Comparison of ENCODE assay signal across 10 cellular contexts in the genomic region with DNA sequence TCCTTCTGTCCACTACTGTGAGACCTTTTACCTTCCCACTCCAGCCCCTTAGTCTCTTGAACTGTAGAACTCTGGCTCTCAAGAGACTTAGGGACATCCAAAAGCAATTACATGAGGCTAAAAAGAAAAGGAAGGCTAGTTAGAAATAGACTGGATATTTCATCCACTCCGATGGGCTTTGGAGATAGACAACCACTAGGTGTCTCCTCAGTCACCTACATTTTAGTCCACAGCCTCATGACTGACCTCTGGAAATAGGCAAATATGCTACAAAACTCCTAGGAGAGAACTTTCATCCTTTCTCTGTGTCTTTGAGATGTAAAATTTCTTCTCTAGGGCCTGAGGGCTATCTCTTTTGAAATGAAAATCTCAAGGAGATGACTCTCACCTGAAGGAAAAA. TPM values are rescaled to one million over a fixed set of nuclear protein-coding genes. Genes with fewer than 3 reads are reported as not detected.
DNase-seq lines count a peak whose midpoint lies in the region; ATAC-seq, FAIRE-seq and TF ChIP-seq lines count a peak whose summit lies in the region.
"Had no signal": no experiment of that assay in that cellular context is flagged by ENCODE, and none has a peak within 500 bp of the region (broad histone marks: within the 10 kb centered on the region; RNA-seq: fewer than 3 reads in every experiment).

No MANE protein-coding gene starts in this region.

- H2BK15ac ChIP-seq in H1 (ENCODE audit: low read length): no peak overlapping the region

- WGBS in H1 (ENCODE audit: extremely low coverage in 1 of 2, insufficient coverage in 1 of 2, insufficient read length in 1 of 2, insufficient replicate concordance in 2 of 2, low coverage in 1 of 2, low lambda C conversion rate in 2 of 2, missing lambda C conversion rate in 1 of 2), 2 experiments: 14% methylated on average over 1 of the region's 1 CpG; no CpG with 5 or more reads in 1 of the 2 experiments
- 56% methylated on average over 1 of the region's 1 CpG for WGBS in smooth muscle cell (ENCODE audit: low lambda C conversion rate)

- H3K27me3 ChIP-seq in H1 (replicated peaks in 1 of 4; ENCODE audit: control insufficient read depth in 3 of 4, extremely low read depth in 1 of 4, insufficient read depth in 3 of 4, low read length in 3 of 4) (no peaks in the 10 kb centered on the region), smooth muscle cell (ENCODE audit: low read depth) (no peaks in the 10 kb centered on the region)

- no peak overlapping the region for H3K4me3 Mint-ChIP-seq in activated CD8-positive, alpha-beta T cell treated with anti-CD3 and anti-CD28 coated beads, Interleukin-2, amount 10 ng/mL, durations not matched to agents 7 days and 5 days
- H3K4me3 Mint-ChIP-seq: stimulated activated effector memory CD8-positive, alpha-beta T cell treated with anti-CD3 and anti-CD28 coated beads, Interleukin-12 subunit alpha, Interleukin-12 subunit beta, amount 100 ng/mL, for 72 hours had no signal

- H3K14ac ChIP-seq in H1 (ENCODE audit: insufficient read length): no peak overlapping the region

- H3K56ac ChIP-seq in H1 (replicated peaks; ENCODE audit: insufficient read length, low read depth, low read length): no peak overlapping the region

- H4K5ac ChIP-seq in H1 (ENCODE audit: insufficient read length, low read depth, low read length): no peak overlapping the region

- H3K4me1 ChIP-seq in H1 (replicated peaks in 1 of 4; ENCODE audit: control insufficient read depth in 3 of 4, insufficient read depth in 4 of 4, low read length in 3 of 4) (peaks cover 0 to 3% (median 0%) of the 10 kb centered on the region in 4 experiments; a peak in 1 of 7 replicates), smooth muscle cell (ENCODE audit: low read depth) (no peaks in the 10 kb centered on the region)

- no peaks in the 10 kb centered on the region for H3K79me2 ChIP-seq in H1 (ENCODE audit: control insufficient read depth in 1 of 2, insufficient read depth in 2 of 2, low read length in 2 of 2)
- no peaks in the 10 kb centered on the region for H3K79me2 ChIP-seq in smooth muscle cell (ENCODE audit: low read depth)

- H3K4ac ChIP-seq in H1 (replicated peaks; ENCODE audit: insufficient read length, low read depth, low read length): no peak overlapping the region

- H3K18ac ChIP-seq in H1 (ENCODE audit: extremely low read depth, low read length): no peak overlapping the region

- H3K9me3 ChIP-seq in H1 (ENCODE audit: insufficient read depth in 2 of 2, low read depth in 1 of 2, low read length in 1 of 2) (no peaks in the 10 kb centered on the region), smooth muscle cell (replicated peaks; ENCODE audit: low read depth) (no peaks in the 10 kb centered on the region)

- H4K91ac ChIP-seq in H1 (replicated peaks; ENCODE audit: insufficient read length, low read length): no peak overlapping the region

- no peak overlapping the region for H3K27ac Mint-ChIP-seq in activated CD8-positive, alpha-beta T cell treated with anti-CD3 and anti-CD28 coated beads, Interleukin-2, amount 10 ng/mL, durations not matched to agents 7 days and 5 days
- H3K27ac Mint-ChIP-seq: stimulated activated effector memory CD8-positive, alpha-beta T cell treated with anti-CD3 and anti-CD28 coated beads, Interleukin-12 subunit alpha, Interleukin-12 subunit beta, amount 100 ng/mL, for 72 hours had no signal

- H4K20me1 ChIP-seq in H1 (replicated peaks in 1 of 2; ENCODE audit: control insufficient read depth in 1 of 2, insufficient read depth in 2 of 2, low read length in 2 of 2): no peaks in the 10 kb centered on the region
- no peaks in the 10 kb centered on the region for H4K20me1 ChIP-seq in smooth muscle cell (ENCODE audit: low read depth)

- H3K36me3 ChIP-seq in H1 (ENCODE audit: control insufficient read depth in 2 of 4, insufficient read depth in 4 of 4, low read length in 3 of 4) (no peaks in the 10 kb centered on the region), smooth muscle cell (ENCODE audit: low read depth) (no peaks in the 10 kb centered on the region)

- no peak for FAIRE-seq in H1 (lab: Jason Lieb, UNC)

- no peak overlapping the region for H2BK5ac ChIP-seq in H1 (ENCODE audit: low read depth, low read length)

- no peak overlapping the region for H2BK12ac ChIP-seq in H1 (ENCODE audit: low read depth, low read length)

- H3F3A ChIP-seq in smooth muscle cell (ENCODE audit: low read depth): no peaks in the 10 kb centered on the region

- no peak for TF ChIP-seq POLR2A in NB4 (IDR thresholded peaks at IDR 0.05; ENCODE audit: extremely low read depth, insufficient read length)
- TF ChIP-seq POLR2A in H1 (IDR thresholded peaks at IDR 0.05; ENCODE audit: control extremely low read depth in 1 of 2, low read depth in 2 of 2, low read length in 2 of 2): no peak

- H3K27ac ChIP-seq in H1 (ENCODE audit: low read depth, low read length) (no peak overlapping the region), smooth muscle cell (ENCODE audit: low read depth) (no peak overlapping the region)
- H3K27ac ChIP-seq: HL-60 had no signal

- no peaks in the 10 kb centered on the region for H3K27me3 Mint-ChIP-seq in activated CD8-positive, alpha-beta T cell treated with anti-CD3 and anti-CD28 coated beads, Interleukin-2, amount 10 ng/mL, durations not matched to agents 7 days and 5 days (ENCODE audit: low read depth)

- ATAC-seq in activated CD8-positive, alpha-beta T cell treated with anti-CD3 and anti-CD28 coated beads, Interleukin-2, amount 10 ng/mL, durations not matched to agents 7 days and 5 days: no peak
- ATAC-seq: stimulated activated effector memory CD8-positive, alpha-beta T cell treated with anti-CD3 and anti-CD28 coated beads, Interleukin-12 subunit alpha, Interleukin-12 subunit beta, amount 100 ng/mL, for 72 hours had no signal

- H3K4me3 ChIP-seq in NB4 (ENCODE audit: low read depth, low read length) (no peak overlapping the region), H1 (ENCODE audit: extremely low read depth in 1 of 4, insufficient read depth in 2 of 4, low read depth in 3 of 4, low read length in 4 of 4) (no peak overlapping the region), smooth muscle cell (no peak overlapping the region)

- DNase-seq in SKM-1 treated with dmso at 0.1 percent for 144 hours (lab: John Stamatoyannopoulos, UW; ENCODE audit: unreplicated experiment) (peak; percentile 3), SKM-1 (lab: John Stamatoyannopoulos, UW; ENCODE audit: unreplicated experiment) (no peak), NB4 (ENCODE audit: low read depth) (peak; percentile 46), H1 (ENCODE audit: low read depth in 1 of 2, low spot score in 2 of 2) (no peak), smooth muscle cell (lab: John Stamatoyannopoulos, UW; ENCODE audit: unreplicated experiment) (no peak), cerebellum (ENCODE audit: low spot score) (no peak)
- no peak for DNase-seq in stimulated activated CD4-positive, alpha-beta T cell treated with anti-CD3 and anti-CD28 coated beads, Interleukin-2, amount 100 ng/mL, for 48 hours
- DNase-seq in activated CD8-positive, alpha-beta T cell treated with anti-CD3 and anti-CD28 coated beads, Interleukin-2, amount 10 ng/mL, durations not matched to agents 7 days and 5 days: no peak

- TF ChIP-seq CTCF in NB4 (IDR thresholded peaks at IDR 0.05; ENCODE audit: low read depth, low read length): peak; percentile 40
- peak in 2 of 3 experiments; percentile 33 to 39; a peak in 2 of 4 replicates for TF ChIP-seq CTCF in H1 (IDR thresholded peaks at IDR 0.05; ENCODE audit: control extremely low read depth in 1 of 3, insufficient read depth in 1 of 3, low read depth in 1 of 3, low read length in 3 of 3)
- peak; percentile 13 for TF ChIP-seq CTCF in smooth muscle cell (IDR thresholded peaks at IDR 0.05; ENCODE audit: borderline replicate concordance, insufficient read depth, poor library complexity, severe bottlenecking)

- no peaks in the 10 kb centered on the region for H3K79me1 ChIP-seq in H1 (ENCODE audit: low read depth, low read length)

- no peak overlapping the region for H2BK20ac ChIP-seq in H1 (ENCODE audit: low read length)

- H3K36me3 Mint-ChIP-seq in activated CD8-positive, alpha-beta T cell treated with anti-CD3 and anti-CD28 coated beads, Interleukin-2, amount 10 ng/mL, durations not matched to agents 7 days and 5 days (ENCODE audit: low read depth): peaks cover 3% of the 10 kb centered on the region

- H3K23ac ChIP-seq in H1 (ENCODE audit: insufficient read length): no peak overlapping the region

- H3K4me2 ChIP-seq in H1 (ENCODE audit: insufficient read depth in 1 of 2, low read depth in 2 of 2, low read length in 2 of 2) (no peak overlapping the region; a peak in 1 of 4 replicates), smooth muscle cell (no peak overlapping the region)

- H2AK5ac ChIP-seq in H1 (ENCODE audit: low read depth, low read length): no peak overlapping the region

- H2AFZ ChIP-seq in H1 (ENCODE audit: low read length) (no peak overlapping the region), smooth muscle cell (ENCODE audit: low read depth) (no peak overlapping the region)

- H3K23me2 ChIP-seq in H1 (ENCODE audit: low read depth, low read length): no peaks in the 10 kb centered on the region

- TF ChIP-seq EP300 in H1 (IDR thresholded peaks at IDR 0.05; ENCODE audit: borderline replicate concordance in 1 of 2, low read depth in 2 of 2, low read length in 2 of 2): no peak

- H3K9ac ChIP-seq in H1 (replicated peaks in 1 of 4; ENCODE audit: extremely low read depth in 1 of 4, low read depth in 3 of 4, low read length in 3 of 4) (no peak overlapping the region), smooth muscle cell (ENCODE audit: low read depth) (no peak overlapping the region)

- no peak overlapping the region for H2BK120ac ChIP-seq in H1 (replicated peaks; ENCODE audit: low read depth, low read length)

- TF ChIP-seq RAD21 in H1 (IDR thresholded peaks at IDR 0.05 in 1 of 2, conservative IDR thresholded peaks at IDR 0.05 in 1 of 2; ENCODE audit: low read depth in 2 of 2, low read length in 2 of 2): peak; percentile 45 to 50; a peak in 3 of 4 replicates

- H4K8ac ChIP-seq in H1 (ENCODE audit: extremely low read depth, insufficient read depth, low read length): no peak overlapping the region

- H3K9me3 Mint-ChIP-seq in activated CD8-positive, alpha-beta T cell treated with anti-CD3 and anti-CD28 coated beads, Interleukin-2, amount 10 ng/mL, durations not matched to agents 7 days and 5 days (ENCODE audit: insufficient read depth): no peaks in the 10 kb centered on the region
- H3K9me3 Mint-ChIP-seq: stimulated activated effector memory CD8-positive, alpha-beta T cell treated with anti-CD3 and anti-CD28 coated beads, Interleukin-12 subunit alpha, Interleukin-12 subunit beta, amount 100 ng/mL, for 72 hours had no signal

- POLR2A ChIA-PET in H1 (lab: Charles Lee; ENCODE audit: partially characterized antibody): no interaction called here
- POLR2A ChIA-PET in activated CD8-positive, alpha-beta T cell treated with anti-CD3 and anti-CD28 coated beads, Interleukin-2, amount 10 ng/mL, durations not matched to agents 7 days and 5 days (lab: Charles Lee): no interaction called here

- no peaks in the 10 kb centered on the region for H3K4me1 Mint-ChIP-seq in activated CD8-positive, alpha-beta T cell treated with anti-CD3 and anti-CD28 coated beads, Interleukin-2, amount 10 ng/mL, durations not matched to agents 7 days and 5 days (ENCODE audit: low read depth)
- H3K4me1 Mint-ChIP-seq: stimulated activated effector memory CD8-positive, alpha-beta T cell treated with anti-CD3 and anti-CD28 coated beads, Interleukin-12 subunit alpha, Interleukin-12 subunit beta, amount 100 ng/mL, for 72 hours had no signal

- CTCF ChIA-PET in H1 (lab: Charles Lee; ENCODE audit: partially characterized antibody): interaction anchor here (0.9 to 1.5 kb wide), 4 partner anchors 15 to 150 kb away, joined by 4 to 5 read pairs (median 4); no protein-coding TSS in a partner anchor
- CTCF ChIA-PET in activated CD8-positive, alpha-beta T cell treated with anti-CD3 and anti-CD28 coated beads, Interleukin-2, amount 10 ng/mL, durations not matched to agents 7 days and 5 days (lab: Charles Lee): interaction anchor here (1.0 to 1.8 kb wide), 2 partner anchors 149 to 241 kb away, joined by 4 to 6 read pairs; no protein-coding TSS in a partner anchor

RNA-seq across cellular contexts. Expression of a gene that starts 45.1 kb away (rescaled TPM):
- total RNA-seq in H1 (2021; fragmentation: NEBNext Ultra II Directional; extraction: Animal tissue kit (Norgen Biotek cat#: 25700)): 29.9 and 31.4 TPM in 2 replicates
- 14.3 and 21.2 TPM in 2 replicates for polyA plus RNA-seq in H1 (2011; rRNA removed)
- polyA plus RNA-seq in H1 (2011; cell fraction: cytosol; rRNA removed): 21.9 TPM
- polyA plus RNA-seq in H1 (2011; cell fraction: nucleus; rRNA removed): 13.7 TPM
- 20.1 to 23.8 TPM (median 20.9 TPM) in 4 replicates for polyA plus RNA-seq in H1 (2012, experiment 1 of 2)
- polyA plus RNA-seq in H1 (2012, experiment 2 of 2): 4.7 TPM
- 40.6 TPM for polyA plus RNA-seq in H1 (2013, experiment 1 of 2)
- polyA plus RNA-seq in H1 (2013, experiment 2 of 2): 42.3 TPM
- 29.2 and 55.0 TPM in 2 replicates for polyA minus RNA-seq in H1 (2011; rRNA and poly(A)+ RNA removed)
- 32.3 TPM for polyA minus RNA-seq in H1 (2011; cell fraction: cytosol; rRNA and poly(A)+ RNA removed)
- 21.5 TPM for polyA minus RNA-seq in H1 (2011; cell fraction: nucleus; rRNA and poly(A)+ RNA removed)
- 163 and 189 TPM in 2 replicates for total RNA-seq in smooth muscle cell
- 120 and 134 TPM in 2 replicates for polyA plus RNA-seq in smooth muscle cell
- total RNA-seq in cerebellum: 48.3 TPM
- total RNA-seq in activated CD8-positive, alpha-beta T cell treated with anti-CD3 and anti-CD28 coated beads, Interleukin-2, amount 10 ng/mL, durations not matched to agents 7 days and 5 days: 10 to 100 TPM; 36.8 to 37.9 TPM

RNA-seq across cellular contexts. Expression of a gene that starts 46.5 kb away (rescaled TPM):
- total RNA-seq in H1 (2021; fragmentation: NEBNext Ultra II Directional; extraction: Animal tissue kit (Norgen Biotek cat#: 25700)): 44.0 and 46.1 TPM in 2 replicates
- polyA plus RNA-seq in H1 (2011; rRNA removed) (9.0 and 11.7 TPM in 2 replicates), smooth muscle cell (13.1 and 17.2 TPM in 2 replicates)
- 12.6 TPM for polyA plus RNA-seq in H1 (2011; cell fraction: cytosol; rRNA removed)
- polyA plus RNA-seq in H1 (2011; cell fraction: nucleus; rRNA removed): 37.6 TPM
- polyA plus RNA-seq in H1 (2012, experiment 1 of 2): 13.8 to 27.3 TPM (median 16.5 TPM) in 4 replicates
- 2.5 TPM for polyA plus RNA-seq in H1 (2012, experiment 2 of 2)
- polyA plus RNA-seq in H1 (2013, experiment 1 of 2): 26.4 TPM
- 25.0 TPM for polyA plus RNA-seq in H1 (2013, experiment 2 of 2)
- polyA minus RNA-seq in H1 (2011; rRNA and poly(A)+ RNA removed): 118 and 128 TPM in 2 replicates
- polyA minus RNA-seq in H1 (2011; cell fraction: cytosol; rRNA and poly(A)+ RNA removed): 19.9 TPM
- polyA minus RNA-seq in H1 (2011; cell fraction: nucleus; rRNA and poly(A)+ RNA removed): 63.6 TPM
- total RNA-seq in smooth muscle cell (49.6 and 57.0 TPM in 2 replicates), cerebellum (50.6 TPM)
- total RNA-seq in activated CD8-positive, alpha-beta T cell treated with anti-CD3 and anti-CD28 coated beads, Interleukin-2, amount 10 ng/mL, durations not matched to agents 7 days and 5 days: 10 to 100 TPM; 29.3 to 31.4 TPM

Comparison
In these comparisons a context has a peak if more than half of its experiments do, and no peak if none do; other contexts are left out.
1. DNase-seq: peak in SKM-1 treated with dmso at 0.1 percent for 144 hours (single experiment) and NB4 (single experiment); none in SKM-1 (single experiment), H1 (0 of 2), smooth muscle cell (single experiment), cerebellum (single experiment), stimulated activated CD4-positive, alpha-beta T cell treated with anti-CD3 and anti-CD28 coated beads, Interleukin-2, amount 100 ng/mL, for 48 hours (0 of 2) and activated CD8-positive, alpha-beta T cell treated with anti-CD3 and anti-CD28 coated beads, Interleukin-2, amount 10 ng/mL, durations not matched to agents 7 days and 5 days (single experiment).
2. Peak in every context shown above with its lines, with median percentiles within 50 percentile points of each other: CTCF ChIP-seq.